In the genomic region with DNA sequence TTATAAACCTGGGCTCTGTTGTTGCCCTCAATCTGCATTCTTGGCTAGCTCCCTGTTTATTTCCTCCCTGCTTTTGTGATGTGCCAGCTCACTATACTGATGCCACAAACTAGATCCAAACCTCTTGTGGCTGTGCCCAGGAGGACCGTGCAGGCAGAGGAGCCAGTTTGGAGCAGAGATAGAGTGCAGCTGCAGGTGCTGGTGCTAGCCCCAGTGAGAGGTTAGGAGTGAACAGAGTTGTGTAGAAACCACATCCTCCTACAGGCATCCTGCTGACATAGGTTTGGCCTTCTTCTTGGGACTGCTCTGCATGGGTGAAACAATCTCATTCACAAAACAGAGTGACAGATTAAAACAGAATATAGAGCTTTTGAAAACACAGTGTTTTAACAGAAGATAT, we compare ENCODE assay signal across 9 cellular contexts. TPM values are rescaled to one million over a fixed set of nuclear protein-coding genes. Genes with fewer than 3 reads are reported as not detected.
A peak's percentile ranks its signal among the peaks of the same experiment; 100 is the strongest.
DNase-seq lines count a peak whose midpoint lies in the region; ATAC-seq, FAIRE-seq and TF ChIP-seq lines count a peak whose summit lies in the region.
"Had no signal": no experiment of that assay in that cellular context is flagged by ENCODE, and none has a peak within 500 bp of the region (broad histone marks: within the 10 kb centered on the region; RNA-seq: fewer than 3 reads in every experiment).

No MANE protein-coding gene starts in this region.

- POLR2A ChIA-PET in OCI-LY7 (lab: Charles Lee) (interaction anchor here (0.7 kb wide), 1 partner anchor 13 kb away, joined by 3 read pairs; no protein-coding TSS in a partner anchor), A673 (lab: Charles Lee; ENCODE audit: low non-redundant PET) (no interaction called here)

- BruUV-seq in OCI-LY7 (replicated peaks; lab: Mats Ljungman, UMichigan): no TSS peak
- no TSS peak for BruUV-seq in A673 (replicated peaks; lab: Mats Ljungman, UMichigan)

- peak overlapping the region; percentile 48; the same call in 1 of the 2 replicates for H2AFZ ChIP-seq in GM23338
- H2AFZ ChIP-seq in OCI-LY7 (ENCODE audit: low read length): no peak overlapping the region

- H3K27me3 Mint-ChIP-seq in GM23338 (ENCODE audit: insufficient read depth, low read depth, poor library complexity): no peaks in the 10 kb centered on the region

- TF ChIP-seq CTCF in GM23338 (conservative IDR thresholded peaks at IDR 0.05; ENCODE audit: low read depth in 2 of 2) (no peak), OCI-LY7 (conservative IDR thresholded peaks at IDR 0.05; ENCODE audit: low read length) (no peak), choroid plexus epithelial cell (conservative IDR thresholded peaks at IDR 0.05; ENCODE audit: low read depth, low read length) (no peak), A673 (conservative IDR thresholded peaks at IDR 0.05; ENCODE audit: low read depth, low read length) (no peak)

- H3F3A ChIP-seq in GM23338 (replicated peaks; ENCODE audit: low read depth): no peaks in the 10 kb centered on the region

- intact Hi-C loops in OCI-LY7 (cut with micrococcal nuclease; ENCODE audit: unreplicated experiment) (no loop called here), A673 (cut with micrococcal nuclease; ENCODE audit: unreplicated experiment) (loop anchor here (5.0 to 10.0 kb wide), 4 partner anchors 232 to 547 kb away; no protein-coding TSS in a partner anchor)

- H3K36me3 ChIP-seq in GM23338 (ENCODE audit: insufficient read depth) (no peaks in the 10 kb centered on the region), OCI-LY7 (ENCODE audit: insufficient read depth, low read length) (no peaks in the 10 kb centered on the region), SJCRH30 (no peaks in the 10 kb centered on the region), A673 (ENCODE audit: insufficient read depth, low read length, poor library complexity, severe bottlenecking) (no peaks in the 10 kb centered on the region)

- no peaks in the 10 kb centered on the region for H3K9me3 ChIP-seq in OCI-LY7 (ENCODE audit: low read length)
- no peaks in the 10 kb centered on the region for H3K9me3 ChIP-seq in SJCRH30 (replicated peaks)
- H3K9me3 ChIP-seq in A673 (ENCODE audit: low read depth, low read length, poor library complexity, severe bottlenecking): no peaks in the 10 kb centered on the region

- peak; percentile 87 for FAIRE-seq in GM12892 (lab: Jason Lieb, UNC)

- no peaks in the 10 kb centered on the region for H3K36me3 Mint-ChIP-seq in GM23338 (ENCODE audit: low read depth)

- H3K27ac ChIP-seq in GM23338 (ENCODE audit: low read depth) (no peak overlapping the region), OCI-LY7 (ENCODE audit: low read depth, low read length, poor library complexity, severe bottlenecking) (no peak overlapping the region), SJCRH30 (no peak overlapping the region), A673 (ENCODE audit: low read depth, low read length, poor library complexity, severe bottlenecking) (no peak overlapping the region)

- H3K4me3 ChIP-seq in GM23338 (no peak overlapping the region), OCI-LY7 (ENCODE audit: low read depth, low read length, poor library complexity, severe bottlenecking) (no peak overlapping the region), choroid plexus epithelial cell (ENCODE audit: low read depth, low read length) (no peak overlapping the region), SJCRH30 (no peak overlapping the region), A673 (ENCODE audit: low read depth, low read length, poor library complexity, severe bottlenecking) (no peak overlapping the region)
- H3K4me3 ChIP-seq: lung had no signal

- H4K20me1 ChIP-seq in GM23338 (replicated peaks; ENCODE audit: insufficient read depth) (no peaks in the 10 kb centered on the region), OCI-LY7 (ENCODE audit: insufficient read depth, low read length) (no peaks in the 10 kb centered on the region)

- no peak overlapping the region for H3K4me3 Mint-ChIP-seq in GM23338

- ATAC-seq in GM23338: peak; percentile 63

- H3K27me3 ChIP-seq in GM23338 (ENCODE audit: insufficient read depth): no peaks in the 10 kb centered on the region
- no peaks in the 10 kb centered on the region for H3K27me3 ChIP-seq in SJCRH30
- H3K27me3 ChIP-seq in A673 (replicated peaks; ENCODE audit: insufficient read depth, low read depth, low read length, poor library complexity): no peaks in the 10 kb centered on the region

- H3K79me2 ChIP-seq in GM23338 (replicated peaks; ENCODE audit: insufficient read depth) (no peaks in the 10 kb centered on the region), OCI-LY7 (ENCODE audit: insufficient read depth, low read depth, low read length) (no peaks in the 10 kb centered on the region)

- H3K4me1 Mint-ChIP-seq in GM23338: peaks cover 19% of the 10 kb centered on the region

- DNase-seq in GM12892 (ENCODE audit: insufficient read length) (no peak), GM23338 (ENCODE audit: low spot score) (no peak), OCI-LY7 (ENCODE audit: low spot score) (peak; percentile 17), choroid plexus epithelial cell (ENCODE audit: low read depth) (peak; percentile 28), putamen (ENCODE audit: low spot score) (no peak), HuH-7 (ENCODE audit: low spot score) (no peak), SJCRH30 (no peak), A673 (ENCODE audit: low spot score) (no peak)

- TF ChIP-seq POLR2A in GM12892 (IDR thresholded peaks at IDR 0.05; ENCODE audit: low read depth, low read length): no peak

- H3K4me2 ChIP-seq in GM23338: no peak overlapping the region
- H3K4me2 ChIP-seq in OCI-LY7 (ENCODE audit: low read length): no peak overlapping the region

- no peak overlapping the region for H3K27ac Mint-ChIP-seq in GM23338

- H3K9me2 ChIP-seq in GM23338 (ENCODE audit: insufficient read depth) (no peaks in the 10 kb centered on the region), OCI-LY7 (ENCODE audit: insufficient read depth, low read length) (no peaks in the 10 kb centered on the region)

- no peaks in the 10 kb centered on the region for H3K9me3 Mint-ChIP-seq in GM23338

- CTCF ChIA-PET in OCI-LY7 (lab: Charles Lee; ENCODE audit: unreplicated experiment) (no interaction called here), A673 (lab: Charles Lee) (no interaction called here)

- peaks cover 13% of the 10 kb centered on the region; the same call in 1 of the 2 replicates for H3K4me1 ChIP-seq in GM23338 (ENCODE audit: insufficient read depth)
- no peaks in the 10 kb centered on the region for H3K4me1 ChIP-seq in OCI-LY7 (ENCODE audit: insufficient read depth, low read length, poor library complexity, severe bottlenecking)
- no peaks in the 10 kb centered on the region for H3K4me1 ChIP-seq in SJCRH30
- H3K4me1 ChIP-seq in A673 (ENCODE audit: insufficient read depth, low read length, poor library complexity, severe bottlenecking): no peaks in the 10 kb centered on the region

TF ChIP-seq in GM23338, 12 proteins besides CTCF, POLR2A, EP300 and RAD21:
- no peak for TF ChIP-seq STAT1 (IDR thresholded peaks at IDR 0.05; ENCODE audit: unreplicated experiment)
- TF ChIP-seq CREB1 (CRISPR knock-in tag; IDR thresholded peaks at IDR 0.05; ENCODE audit: low read depth): no peak
- no peak for TF ChIP-seq ZNF331 (CRISPR knock-in tag; IDR thresholded peaks at IDR 0.05; ENCODE audit: low read depth)
- no peak for TF ChIP-seq ZNF114 (CRISPR knock-in tag; IDR thresholded peaks at IDR 0.05)
- TF ChIP-seq, protein P1, sequence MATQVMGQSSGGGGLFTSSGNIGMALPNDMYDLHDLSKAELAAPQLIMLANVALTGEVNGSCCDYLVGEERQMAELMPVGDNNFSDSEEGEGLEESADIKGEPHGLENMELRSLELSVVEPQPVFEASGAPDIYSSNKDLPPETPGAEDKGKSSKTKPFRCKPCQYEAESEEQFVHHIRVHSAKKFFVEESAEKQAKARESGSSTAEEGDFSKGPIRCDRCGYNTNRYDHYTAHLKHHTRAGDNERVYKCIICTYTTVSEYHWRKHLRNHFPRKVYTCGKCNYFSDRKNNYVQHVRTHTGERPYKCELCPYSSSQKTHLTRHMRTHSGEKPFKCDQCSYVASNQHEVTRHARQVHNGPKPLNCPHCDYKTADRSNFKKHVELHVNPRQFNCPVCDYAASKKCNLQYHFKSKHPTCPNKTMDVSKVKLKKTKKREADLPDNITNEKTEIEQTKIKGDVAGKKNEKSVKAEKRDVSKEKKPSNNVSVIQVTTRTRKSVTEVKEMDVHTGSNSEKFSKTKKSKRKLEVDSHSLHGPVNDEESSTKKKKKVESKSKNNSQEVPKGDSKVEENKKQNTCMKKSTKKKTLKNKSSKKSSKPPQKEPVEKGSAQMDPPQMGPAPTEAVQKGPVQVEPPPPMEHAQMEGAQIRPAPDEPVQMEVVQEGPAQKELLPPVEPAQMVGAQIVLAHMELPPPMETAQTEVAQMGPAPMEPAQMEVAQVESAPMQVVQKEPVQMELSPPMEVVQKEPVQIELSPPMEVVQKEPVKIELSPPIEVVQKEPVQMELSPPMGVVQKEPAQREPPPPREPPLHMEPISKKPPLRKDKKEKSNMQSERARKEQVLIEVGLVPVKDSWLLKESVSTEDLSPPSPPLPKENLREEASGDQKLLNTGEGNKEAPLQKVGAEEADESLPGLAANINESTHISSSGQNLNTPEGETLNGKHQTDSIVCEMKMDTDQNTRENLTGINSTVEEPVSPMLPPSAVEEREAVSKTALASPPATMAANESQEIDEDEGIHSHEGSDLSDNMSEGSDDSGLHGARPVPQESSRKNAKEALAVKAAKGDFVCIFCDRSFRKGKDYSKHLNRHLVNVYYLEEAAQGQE (IDR thresholded peaks at IDR 0.05; ENCODE audit: unreplicated experiment): no peak
- TF ChIP-seq, protein P2, sequence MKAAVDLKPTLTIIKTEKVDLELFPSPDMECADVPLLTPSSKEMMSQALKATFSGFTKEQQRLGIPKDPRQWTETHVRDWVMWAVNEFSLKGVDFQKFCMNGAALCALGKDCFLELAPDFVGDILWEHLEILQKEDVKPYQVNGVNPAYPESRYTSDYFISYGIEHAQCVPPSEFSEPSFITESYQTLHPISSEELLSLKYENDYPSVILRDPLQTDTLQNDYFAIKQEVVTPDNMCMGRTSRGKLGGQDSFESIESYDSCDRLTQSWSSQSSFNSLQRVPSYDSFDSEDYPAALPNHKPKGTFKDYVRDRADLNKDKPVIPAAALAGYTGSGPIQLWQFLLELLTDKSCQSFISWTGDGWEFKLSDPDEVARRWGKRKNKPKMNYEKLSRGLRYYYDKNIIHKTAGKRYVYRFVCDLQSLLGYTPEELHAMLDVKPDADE (IDR thresholded peaks at IDR 0.05): no peak
- TF ChIP-seq EZH2phosphoT487 (IDR thresholded peaks at IDR 0.05; ENCODE audit: unreplicated experiment): no peak
- TF ChIP-seq NANOG (IDR thresholded peaks at IDR 0.05; ENCODE audit: borderline replicate concordance): no peak
- TF ChIP-seq EZH2 (IDR thresholded peaks at IDR 0.05; ENCODE audit: low read depth, unreplicated experiment): no peak
- TF ChIP-seq POLR2AphosphoS5 (IDR thresholded peaks at IDR 0.05; ENCODE audit: low read depth): no peak

RNA-seq across cellular contexts. Expression of a gene that starts 25.7 kb away (rescaled TPM):
- polyA plus RNA-seq in GM12892 (2012; ENCODE audit: missing spikeins): 1.8 TPM
- total RNA-seq in GM23338 (2014; rRNA removed; shearing (Covaris generic)): not detected in 2 replicates
- 0.45 TPM in 1 of 2 replicates, not detected in the other for polyA plus RNA-seq in GM23338 (2016; fragmentation: Nextera tagmentation; extraction: Ambion mirVana)
- total RNA-seq in OCI-LY7 (2014; rRNA removed; shearing (Covaris generic)): 1.0 TPM in 1 of 2 replicates, not detected in the other
- total RNA-seq in OCI-LY7 (2022) (not detected in 2 replicates), A673 (2021) (0.44 and 0.58 TPM in 2 replicates)
- 0.16 TPM in 1 of 2 replicates, not detected in the other for total RNA-seq in SJCRH30 (2014; rRNA removed; shearing (Covaris generic))

Comparison
In these comparisons a context has a peak if more than half of its experiments do, and no peak if none do; other contexts are left out.
1. DNase-seq: peak in OCI-LY7 (single experiment) and choroid plexus epithelial cell (single experiment); none in GM12892 (single experiment), GM23338 (single experiment), putamen (single experiment), HuH-7 (single experiment), SJCRH30 (0 of 2) and A673 (single experiment).